19 cellular contexts compared by ENCODE assay signal in genomic region chr2:170917219-170917851, GRCh38. TPM values are rescaled to one million over a fixed set of nuclear protein-coding genes. Genes with fewer than 3 reads are reported as not detected.
DNase-seq lines count a peak whose midpoint lies in the region; ATAC-seq, FAIRE-seq and TF ChIP-seq lines count a peak whose summit lies in the region.
"Had no signal": no experiment of that assay in that cellular context is flagged by ENCODE, and none has a peak within 500 bp of the region (broad histone marks: within the 10 kb centered on the region; RNA-seq: fewer than 3 reads in every experiment).

No MANE protein-coding gene starts in this region.

- peak overlapping the region; percentile 7 for H3K56ac ChIP-seq in H1 (replicated peaks; ENCODE audit: insufficient read length, low read depth, low read length)

- no peak overlapping the region for H2BK120ac ChIP-seq in H1 (replicated peaks; ENCODE audit: low read depth, low read length)

- H2BK20ac ChIP-seq in H1 (ENCODE audit: low read length): no peak overlapping the region

- H3K9ac ChIP-seq in H1 (replicated peaks in 1 of 4; ENCODE audit: extremely low read depth in 1 of 4, low read depth in 3 of 4, low read length in 3 of 4) (peak overlapping the region; percentile 40 to 86 (median 80); a peak in 6 of 7 replicates), neural cell (ENCODE audit: low read length) (peak overlapping the region; percentile 42)

- H3K36me3 Mint-ChIP-seq in activated T-helper 17 cell treated with anti-CD3 and anti-CD28 coated beads, Interleukin-2, amount 50 U/mL, for 72 hours (ENCODE audit: low read depth): no peaks in the 10 kb centered on the region

- H3K4me1 ChIP-seq in H1 (replicated peaks in 1 of 4; ENCODE audit: control insufficient read depth in 3 of 4, insufficient read depth in 4 of 4, low read length in 3 of 4): peaks cover 3 to 12% (median 7%) of the 10 kb centered on the region in 4 experiments; a peak in 4 of 7 replicates
- H3K4me1 ChIP-seq: SJCRH30 had no signal

- H3K4me3 Mint-ChIP-seq in activated T-helper 17 cell treated with anti-CD3 and anti-CD28 coated beads, Interleukin-2, amount 50 U/mL, for 72 hours: no peak overlapping the region
- H3K4me3 Mint-ChIP-seq: CD4-positive, CD25-positive, alpha-beta regulatory T cell had no signal

- no peak overlapping the region for H2BK12ac ChIP-seq in H1 (ENCODE audit: low read depth, low read length)

- no peak for ATAC-seq in activated T-helper 17 cell treated with anti-CD3 and anti-CD28 coated beads, Interleukin-2, amount 50 U/mL, for 72 hours (replicated peaks)

- H3K27me3 Mint-ChIP-seq in activated T-helper 17 cell treated with anti-CD3 and anti-CD28 coated beads, Interleukin-2, amount 50 U/mL, for 72 hours: no peaks in the 10 kb centered on the region

- TF ChIP-seq EP300 in H1 (IDR thresholded peaks at IDR 0.05; ENCODE audit: borderline replicate concordance in 1 of 2, low read depth in 2 of 2, low read length in 2 of 2) (peak in 1 of 2 experiments; percentile 92; a peak in 2 of 3 replicates), neural cell (conservative IDR thresholded peaks at IDR 0.05; ENCODE audit: poor library complexity, severe bottlenecking) (no peak)

- peak; percentile 69 for FAIRE-seq in H1 (lab: Jason Lieb, UNC)
- FAIRE-seq: GM12892 had no signal

- H4K20me1 ChIP-seq in H1 (replicated peaks in 1 of 2; ENCODE audit: control insufficient read depth in 1 of 2, insufficient read depth in 2 of 2, low read length in 2 of 2) (no peaks in the 10 kb centered on the region), neural cell (ENCODE audit: insufficient read depth) (no peaks in the 10 kb centered on the region)

- no peak overlapping the region for H3K27ac Mint-ChIP-seq in activated T-helper 17 cell treated with anti-CD3 and anti-CD28 coated beads, Interleukin-2, amount 50 U/mL, for 72 hours
- H3K27ac Mint-ChIP-seq: CD4-positive, CD25-positive, alpha-beta regulatory T cell had no signal

- H3K79me2 ChIP-seq in H1 (ENCODE audit: control insufficient read depth in 1 of 2, insufficient read depth in 2 of 2, low read length in 2 of 2): no peaks in the 10 kb centered on the region
- no peaks in the 10 kb centered on the region for H3K79me2 ChIP-seq in neural cell (replicated peaks; ENCODE audit: insufficient read depth, low read length)

- H3K23ac ChIP-seq in H1 (ENCODE audit: insufficient read length): no peak overlapping the region

- H3K4me2 ChIP-seq in H1 (ENCODE audit: insufficient read depth in 1 of 2, low read depth in 2 of 2, low read length in 2 of 2): peak overlapping the region in 1 of 2 experiments; percentile 77; a peak in 2 of 4 replicates
- no peak overlapping the region for H3K4me2 ChIP-seq in neural cell (ENCODE audit: low read length)

- peak overlapping the region in 3 of 4 experiments; percentile 29 to 53 (median 40); a peak in 6 of 8 replicates for H3K4me3 ChIP-seq in H1 (ENCODE audit: extremely low read depth in 1 of 4, insufficient read depth in 2 of 4, low read depth in 3 of 4, low read length in 4 of 4)
- peak overlapping the region; percentile 59 for H3K4me3 ChIP-seq in neural cell (ENCODE audit: low read length)
- H3K4me3 ChIP-seq: SJCRH30 had no signal

- H4K91ac ChIP-seq in H1 (replicated peaks; ENCODE audit: insufficient read length, low read length): peak overlapping the region; percentile 30

- no peak overlapping the region for H2BK5ac ChIP-seq in H1 (ENCODE audit: low read depth, low read length)

- peaks cover 17% of the 10 kb centered on the region for H3K9me3 Mint-ChIP-seq in activated T-helper 17 cell treated with anti-CD3 and anti-CD28 coated beads, Interleukin-2, amount 50 U/mL, for 72 hours

- no peaks in the 10 kb centered on the region for H3K27me3 ChIP-seq in H1 (replicated peaks in 1 of 4; ENCODE audit: control insufficient read depth in 3 of 4, extremely low read depth in 1 of 4, insufficient read depth in 3 of 4, low read length in 3 of 4)
- H3K27me3 ChIP-seq in neural cell (ENCODE audit: insufficient read depth, low read depth, low read length): no peaks in the 10 kb centered on the region
- H3K27me3 ChIP-seq: SJCRH30 had no signal

- no peak overlapping the region for H4K8ac ChIP-seq in H1 (ENCODE audit: extremely low read depth, insufficient read depth, low read length)

- no peaks in the 10 kb centered on the region for H3K79me1 ChIP-seq in H1 (ENCODE audit: low read depth, low read length)

- WGBS in H1 (ENCODE audit: extremely low coverage in 1 of 2, insufficient coverage in 1 of 2, insufficient read length in 1 of 2, insufficient replicate concordance in 2 of 2, low coverage in 1 of 2, low lambda C conversion rate in 2 of 2, missing lambda C conversion rate in 1 of 2), 2 experiments: 16% methylated on average over 11 of the region's 11 CpGs; no CpG with 5 or more reads in 1 of the 2 experiments

- H3K4me1 Mint-ChIP-seq in activated T-helper 17 cell treated with anti-CD3 and anti-CD28 coated beads, Interleukin-2, amount 50 U/mL, for 72 hours: no peaks in the 10 kb centered on the region
- H3K4me1 Mint-ChIP-seq: CD4-positive, CD25-positive, alpha-beta regulatory T cell had no signal

- peaks cover 8 to 13% of the 10 kb centered on the region in 2 experiments; a peak in 3 of 4 replicates for H3K9me3 ChIP-seq in H1 (ENCODE audit: insufficient read depth in 2 of 2, low read depth in 1 of 2, low read length in 1 of 2)
- no peaks in the 10 kb centered on the region for H3K9me3 ChIP-seq in neural cell (ENCODE audit: low read length)

- H3F3A ChIP-seq in neural cell (ENCODE audit: insufficient read depth, low read length, poor library complexity, severe bottlenecking): no peaks in the 10 kb centered on the region

- H3K14ac ChIP-seq in H1 (ENCODE audit: insufficient read length): no peak overlapping the region

- H3K4ac ChIP-seq in H1 (replicated peaks; ENCODE audit: insufficient read length, low read depth, low read length): no peak overlapping the region

- TF ChIP-seq RAD21 in H1 (IDR thresholded peaks at IDR 0.05 in 1 of 2, conservative IDR thresholded peaks at IDR 0.05 in 1 of 2; ENCODE audit: low read depth in 2 of 2, low read length in 2 of 2): peak; percentile 27 to 32
- TF ChIP-seq RAD21 in neural cell (conservative IDR thresholded peaks at IDR 0.05): no peak

- H3K36me3 ChIP-seq in H1 (ENCODE audit: control insufficient read depth in 2 of 4, insufficient read depth in 4 of 4, low read length in 3 of 4): peaks cover 0 to 6% (median 0%) of the 10 kb centered on the region in 4 experiments; a peak in 1 of 8 replicates
- no peaks in the 10 kb centered on the region for H3K36me3 ChIP-seq in neural cell (ENCODE audit: insufficient read depth, low read length)
- H3K36me3 ChIP-seq: SJCRH30 had no signal

- H3K27ac ChIP-seq in H1 (ENCODE audit: low read depth, low read length) (peak overlapping the region; percentile 97), neural cell (ENCODE audit: low read length) (no peak overlapping the region)
- H3K27ac ChIP-seq: RWPE1, SJCRH30 had no signal

- H2AK5ac ChIP-seq in H1 (ENCODE audit: low read depth, low read length): no peak overlapping the region

- H4K5ac ChIP-seq in H1 (ENCODE audit: insufficient read length, low read depth, low read length): peak overlapping the region; percentile 31

- in situ Hi-C loops in KBM-7 (cut with MboI; ENCODE audit: low pct_unique_long_range_greater_than_20kb, low sequenced_read_pairs): no loop called here

- CTCF ChIA-PET in H1 (lab: Charles Lee; ENCODE audit: partially characterized antibody): interaction anchor here (1.0 to 2.1 kb wide), 3 partner anchors 10 to 70 kb away, joined by 3 to 12 read pairs (median 3); partner anchors contain the start of gene GORASP2

- POLR2A ChIA-PET in H1 (lab: Charles Lee; ENCODE audit: partially characterized antibody): interaction anchor here (0.6 to 1.8 kb wide), 2 partner anchors 12 to 20 kb away, joined by 3 to 10 read pairs; partner anchors contain the start of gene GORASP2

- peak; percentile 10 for DNase-seq in ELF-1 (ENCODE audit: low read depth, low spot score)
- peak; percentile 17 for DNase-seq in HT1080 (ENCODE audit: low read depth)
- DNase-seq in H1 (ENCODE audit: low read depth in 1 of 2, low spot score in 2 of 2): no peak
- no peak for DNase-seq in NCI-H69 (lab: John Stamatoyannopoulos, UW)
- no peak for DNase-seq in KBM-7
- DNase-seq: AML-193; Calu3; CD4-positive, CD25-positive, alpha-beta regulatory T cell; DMS79 treated with DMSO at 0.1 percent for 48 hours; GDM1; KG1; NCI-H1092 treated with DMSO at 0.1 percent for 48 hours; NCI-H1694; NCI-H446 treated with DMSO at 0.1 percent for 48 hours; SJCRH30 had no signal

- peak in 1 of 3 experiments; percentile 21; a peak in 2 of 4 replicates for TF ChIP-seq CTCF in H1 (IDR thresholded peaks at IDR 0.05; ENCODE audit: control extremely low read depth in 1 of 3, insufficient read depth in 1 of 3, low read depth in 1 of 3, low read length in 3 of 3)
- peak; percentile 30 for TF ChIP-seq CTCF in neural cell (IDR thresholded peaks at IDR 0.05; ENCODE audit: poor library complexity, severe bottlenecking)

- H3K9me2 ChIP-seq in neural cell (ENCODE audit: insufficient read depth, low read length): no peaks in the 10 kb centered on the region

- peak overlapping the region; percentile 87 for H2AFZ ChIP-seq in H1 (ENCODE audit: low read length)
- H2AFZ ChIP-seq in neural cell (ENCODE audit: low read depth, low read length): peak overlapping the region; percentile 32

- TF ChIP-seq POLR2A in H1 (IDR thresholded peaks at IDR 0.05; ENCODE audit: control extremely low read depth in 1 of 2, low read depth in 2 of 2, low read length in 2 of 2): peak in 1 of 2 experiments; percentile 91; a peak in 2 of 3 replicates

- no peaks in the 10 kb centered on the region for H3K23me2 ChIP-seq in H1 (ENCODE audit: low read depth, low read length)

- H2BK15ac ChIP-seq in H1 (ENCODE audit: low read length): no peak overlapping the region

- H3K18ac ChIP-seq in H1 (ENCODE audit: extremely low read depth, low read length): no peak overlapping the region

TF ChIP-seq in neural cell, 6 proteins besides CTCF, POLR2A, EP300 and RAD21 (continues in another document):
- peak; percentile 21 for TF ChIP-seq POLR2AphosphoS5 (IDR thresholded peaks at IDR 0.05)

RNA-seq across cellular contexts. Expression of gene GORASP2, which starts 11.7 kb away (rescaled TPM):
- 34.5 and 40.0 TPM in 2 replicates for total RNA-seq in HT1080 (2014; rRNA removed; shearing (Covaris generic))
- 71.0 and 91.8 TPM in 2 replicates for polyA plus RNA-seq in HT1080 (2015; cell fraction: cytosol; rRNA removed)
- 51.6 and 62.7 TPM in 2 replicates for polyA plus RNA-seq in HT1080 (2015; cell fraction: nucleus; rRNA removed)
- total RNA-seq in H1 (2021; fragmentation: NEBNext Ultra II Directional; extraction: Animal tissue kit (Norgen Biotek cat#: 25700)): 81.3 and 86.8 TPM in 2 replicates
- 187 and 214 TPM in 2 replicates for polyA plus RNA-seq in H1 (2011; rRNA removed)
- polyA plus RNA-seq in H1 (2011; cell fraction: cytosol; rRNA removed): 120 TPM
- polyA plus RNA-seq in H1 (2011; cell fraction: nucleus; rRNA removed): 94.2 TPM
- 71.5 to 83.8 TPM (median 77.3 TPM) in 4 replicates for polyA plus RNA-seq in H1 (2012, experiment 1 of 2)
- 43.3 TPM for polyA plus RNA-seq in H1 (2012, experiment 2 of 2)
- polyA plus RNA-seq in H1 (2013, experiment 1 of 2): 82.8 TPM
- 88.6 TPM for polyA plus RNA-seq in H1 (2013, experiment 2 of 2)
- polyA minus RNA-seq in H1 (2011; rRNA and poly(A)+ RNA removed): 112 and 134 TPM in 2 replicates
- polyA minus RNA-seq in H1 (2011; cell fraction: cytosol; rRNA and poly(A)+ RNA removed): 52.0 TPM
- 60.4 TPM for polyA minus RNA-seq in H1 (2011; cell fraction: nucleus; rRNA and poly(A)+ RNA removed)
- polyA plus RNA-seq in neural cell: 20.4 and 23.4 TPM in 2 replicates
- 31.2 and 37.6 TPM in 2 replicates for polyA minus RNA-seq in neural cell
- total RNA-seq in activated T-helper 17 cell treated with anti-CD3 and anti-CD28 coated beads, Interleukin-2, amount 50 U/mL, for 72 hours: 10 to 100 TPM; 51.6 to 65.0 TPM

Comparison
In these comparisons a context has a peak if more than half of its experiments do, and no peak if none do; other contexts are left out.
1. DNase-seq: peak in ELF-1 (single experiment) and HT1080 (single experiment); none in H1 (0 of 2), NCI-H69 (single experiment) and KBM-7 (single experiment).